20 cellular contexts compared by ENCODE assay signal in the genomic region with DNA sequence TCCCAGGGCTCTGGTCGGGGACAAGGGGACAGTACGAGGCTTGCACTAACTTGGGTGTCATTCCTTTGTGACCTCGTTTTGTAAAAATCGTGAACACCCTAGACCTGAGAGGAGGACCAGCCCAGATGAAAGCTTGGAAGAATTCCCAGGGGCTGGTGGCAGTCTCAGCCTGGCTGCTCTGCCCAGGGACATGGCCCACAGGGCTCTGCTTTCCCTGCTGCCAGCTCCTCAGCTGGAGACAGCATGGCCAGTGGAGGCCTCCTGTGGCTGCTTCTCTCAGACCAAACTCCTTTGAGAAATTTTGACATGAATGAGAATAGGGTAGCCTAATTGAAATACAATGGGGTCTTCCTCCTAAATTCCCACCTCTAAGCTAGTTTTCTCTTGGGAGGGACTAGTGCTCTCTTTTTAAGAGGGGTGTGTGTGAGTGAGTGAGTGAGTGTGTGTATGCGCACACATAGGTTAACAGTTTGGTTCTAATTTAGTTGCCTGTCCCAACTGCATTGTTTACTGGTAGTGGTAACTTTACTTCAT.
"Had no signal": no experiment of that assay in that cellular context is flagged by ENCODE, and none has a peak within 500 bp of the region (broad histone marks: within the 10 kb centered on the region; RNA-seq: fewer than 3 reads in every experiment).

No MANE protein-coding gene starts in this region.

- H3K36me3 Mint-ChIP-seq: naive B cell had no signal

- H3K9me3 ChIP-seq: left lung, lower lobe of right lung, right lobe of liver, vagina had no signal

- H3K4me3 Mint-ChIP-seq: effector memory CD8-positive, alpha-beta T cell; naive B cell; nephron progenitor cell; type B pancreatic cell had no signal

- H3K36me3 ChIP-seq: brain microvascular endothelial cell, left lung, lower lobe of right lung, right lobe of liver, vagina had no signal

- H3K4me1 ChIP-seq: lower lobe of right lung, vagina had no signal

- H3K27me3 ChIP-seq: brain microvascular endothelial cell, left lung, right lobe of liver, vagina had no signal

- H3K9me3 Mint-ChIP-seq: effector memory CD8-positive, alpha-beta T cell; naive B cell; nephron progenitor cell; type B pancreatic cell had no signal

- DNase-seq: activated CD4-positive, alpha-beta T cell treated with anti-CD3 and anti-CD28 coated beads for 4 hours; activated CD4-positive, alpha-beta T cell treated with anti-CD3 and anti-CD28 coated beads, Interleukin-2, amount 50 U/mL, for 48 hours; activated CD8-positive, alpha-beta memory T cell treated with anti-CD3 and anti-CD28 coated beads for 24 hours; activated effector memory CD4-positive, alpha-beta T cell treated with anti-CD3 and anti-CD28 coated beads, Interleukin-2, amount 50 U/mL, for 16 hours; activated naive CD4-positive, alpha-beta T cell treated with anti-CD3 and anti-CD28 coated beads, Interleukin-2, amount 50 U/mL, for 16 hours; amniotic stem cell; brain microvascular endothelial cell; cortex of kidney; effector memory CD8-positive, alpha-beta T cell; foreskin fibroblast; kidney glomerular epithelial cell; left lung; lower lobe of right lung; naive B cell; nephron progenitor cell; right lobe of liver; stimulated activated CD4-positive, alpha-beta T cell treated with anti-CD3 and anti-CD28 coated beads, Interleukin-2, amount 100 ng/mL, for 48 hours; stimulated activated naive CD8-positive, alpha-beta T cell treated with anti-CD3 and anti-CD28 coated beads, Interleukin-15, Interleukin-2, amounts not matched to agents 100 U/mL and 50 U/mL, for 24 hours had no signal

- H3K27ac ChIP-seq: brain microvascular endothelial cell, left lung, lower lobe of right lung, right lobe of liver, vagina had no signal

- H3K27me3 Mint-ChIP-seq: effector memory CD8-positive, alpha-beta T cell; naive B cell; type B pancreatic cell had no signal

- H3K4me3 ChIP-seq: left lung, lower lobe of right lung, right lobe of liver, vagina had no signal

- H3K27ac Mint-ChIP-seq: effector memory CD8-positive, alpha-beta T cell; naive B cell; nephron progenitor cell; type B pancreatic cell had no signal
